In the genomic region with DNA sequence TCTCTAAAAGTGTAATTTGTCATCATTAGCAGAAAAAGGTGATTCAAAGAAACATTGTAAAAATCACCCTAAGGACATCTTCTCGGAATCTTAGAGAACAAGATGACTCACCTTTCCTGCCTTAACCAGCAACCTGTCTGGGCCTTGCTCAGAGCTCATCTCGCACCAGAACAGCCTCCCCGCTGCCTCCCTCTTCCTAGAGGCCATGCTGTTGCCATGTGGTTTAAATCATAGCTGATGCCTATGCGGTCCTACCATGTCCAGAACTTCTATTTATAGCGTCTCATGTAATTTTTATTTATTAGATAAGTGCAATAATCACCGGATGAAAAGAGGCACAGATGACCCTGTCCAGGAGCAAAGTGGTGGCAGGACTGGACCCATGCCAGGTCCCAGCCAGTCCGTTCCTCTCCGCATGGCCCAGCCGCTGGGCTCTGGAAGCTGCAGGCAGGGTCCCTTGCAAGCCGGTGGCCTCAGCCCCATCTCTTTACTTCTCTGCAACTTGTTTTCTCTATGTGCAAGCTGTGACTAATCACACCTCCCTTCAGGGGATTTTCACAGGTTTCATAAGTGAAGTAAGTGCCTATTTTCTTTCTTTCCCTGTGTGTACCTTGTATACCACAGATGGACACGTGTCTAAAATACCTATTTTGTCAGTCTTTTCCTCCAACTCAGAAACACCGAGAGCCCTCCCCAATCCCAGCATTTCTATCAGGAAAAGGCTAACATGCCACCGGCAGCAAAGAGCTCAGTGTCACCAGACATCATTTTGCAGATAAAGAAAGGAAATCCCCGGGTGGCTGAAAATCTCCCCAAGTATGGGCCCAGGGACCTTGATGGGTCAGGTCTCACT, we compare ENCODE assay signal across 8 cellular contexts. TPM values are rescaled to one million over a fixed set of nuclear protein-coding genes. Genes with fewer than 3 reads are reported as not detected.
DNase-seq lines count a peak whose midpoint lies in the region; ATAC-seq and TF ChIP-seq lines count a peak whose summit lies in the region.

No MANE protein-coding gene starts in this region.

- ATAC-seq in GM18508 (IDR thresholded peaks at IDR 0.05; ENCODE audit: insufficient read depth, unreplicated experiment) (peak; percentile 64), HG02763 (IDR thresholded peaks at IDR 0.05; ENCODE audit: unreplicated experiment) (peak; percentile 76)
- peak; percentile 72 to 75 for ATAC-seq in stimulated activated naive B cell treated with anti-CD40 and anti-IgM and Interleukin-4, amounts not matched to agents 10 μg/mL and 1 μg/mL and 100 μg/mL, for 72 hours (replicated peaks)

- intact Hi-C loops in dendritic cell treated with granulocyte-macrophage colony-stimulating factor and Interleukin-4, amounts not matched to agents 40 ng/mL and 50 ng/mL, for 4 days (cut with micrococcal nuclease): no loop called here

- H3K27ac Mint-ChIP-seq in T-helper 1 cell treated with Interleukin-12 subunit alpha and Interleukin-12 subunit beta and Interleukin-4 antibody, amounts not matched to agents 30 μg/mL and 1 μg/mL, for 36 hours: peak overlapping the region; percentile 100
- H3K27ac Mint-ChIP-seq in dendritic cell treated with granulocyte-macrophage colony-stimulating factor and Interleukin-4, amounts not matched to agents 40 ng/mL and 50 ng/mL, for 4 days: peak overlapping the region; percentile 93
- H3K27ac Mint-ChIP-seq in stimulated activated naive B cell treated with anti-CD40 and anti-IgM and Interleukin-4, amounts not matched to agents 10 μg/mL and 1 μg/mL and 100 μg/mL, for 72 hours: peak overlapping the region; percentile 99
- H3K27ac Mint-ChIP-seq in mesothelial cell of epicardium: no peak overlapping the region

- H3K36me3 Mint-ChIP-seq in T-helper 1 cell treated with Interleukin-12 subunit alpha and Interleukin-12 subunit beta and Interleukin-4 antibody, amounts not matched to agents 30 μg/mL and 1 μg/mL, for 36 hours (ENCODE audit: low read depth): peaks cover 21% of the 10 kb centered on the region
- H3K36me3 Mint-ChIP-seq in dendritic cell treated with granulocyte-macrophage colony-stimulating factor and Interleukin-4, amounts not matched to agents 40 ng/mL and 50 ng/mL, for 4 days (ENCODE audit: low read depth): no peaks in the 10 kb centered on the region
- peaks cover 5 to 19% of the 10 kb centered on the region in 2 donors for H3K36me3 Mint-ChIP-seq in stimulated activated naive B cell treated with anti-CD40 and anti-IgM and Interleukin-4, amounts not matched to agents 10 μg/mL and 1 μg/mL and 100 μg/mL, for 72 hours
- H3K36me3 Mint-ChIP-seq in mesothelial cell of epicardium: no peaks in the 10 kb centered on the region

- no peaks in the 10 kb centered on the region for H3K27me3 Mint-ChIP-seq in T-helper 1 cell treated with Interleukin-12 subunit alpha and Interleukin-12 subunit beta and Interleukin-4 antibody, amounts not matched to agents 30 μg/mL and 1 μg/mL, for 36 hours (ENCODE audit: low read depth)
- no peaks in the 10 kb centered on the region for H3K27me3 Mint-ChIP-seq in dendritic cell treated with granulocyte-macrophage colony-stimulating factor and Interleukin-4, amounts not matched to agents 40 ng/mL and 50 ng/mL, for 4 days
- H3K27me3 Mint-ChIP-seq in stimulated activated naive B cell treated with anti-CD40 and anti-IgM and Interleukin-4, amounts not matched to agents 10 μg/mL and 1 μg/mL and 100 μg/mL, for 72 hours: no peaks in the 10 kb centered on the region
- no peaks in the 10 kb centered on the region for H3K27me3 Mint-ChIP-seq in mesothelial cell of epicardium (ENCODE audit: low read depth)

- H3K9me3 Mint-ChIP-seq in T-helper 1 cell treated with Interleukin-12 subunit alpha and Interleukin-12 subunit beta and Interleukin-4 antibody, amounts not matched to agents 30 μg/mL and 1 μg/mL, for 36 hours: peaks cover 10% of the 10 kb centered on the region
- peaks cover 8% of the 10 kb centered on the region for H3K9me3 Mint-ChIP-seq in dendritic cell treated with granulocyte-macrophage colony-stimulating factor and Interleukin-4, amounts not matched to agents 40 ng/mL and 50 ng/mL, for 4 days
- peaks cover 11 to 12% of the 10 kb centered on the region in 2 donors for H3K9me3 Mint-ChIP-seq in stimulated activated naive B cell treated with anti-CD40 and anti-IgM and Interleukin-4, amounts not matched to agents 10 μg/mL and 1 μg/mL and 100 μg/mL, for 72 hours
- H3K9me3 Mint-ChIP-seq in mesothelial cell of epicardium: no peaks in the 10 kb centered on the region

- DNase-seq in stimulated activated naive B cell treated with anti-CD40 and anti-IgM and Interleukin-4, amounts not matched to agents 10 μg/mL and 1 μg/mL and 100 μg/mL, for 72 hours: peak; percentile 48
- DNase-seq in mesothelial cell of epicardium (ENCODE audit: low spot score in 2 of 2, unreplicated experiment in 2 of 2) (no peak), UCSD-AML1 (lab: John Stamatoyannopoulos, UW; ENCODE audit: unreplicated experiment) (no peak), nucleus accumbens (lab: John Stamatoyannopoulos, UW) (no peak)

- H3K4me3 Mint-ChIP-seq in T-helper 1 cell treated with Interleukin-12 subunit alpha and Interleukin-12 subunit beta and Interleukin-4 antibody, amounts not matched to agents 30 μg/mL and 1 μg/mL, for 36 hours: peak overlapping the region; percentile 75
- no peak overlapping the region for H3K4me3 Mint-ChIP-seq in dendritic cell treated with granulocyte-macrophage colony-stimulating factor and Interleukin-4, amounts not matched to agents 40 ng/mL and 50 ng/mL, for 4 days
- peak overlapping the region; percentile 74 to 76 for H3K4me3 Mint-ChIP-seq in stimulated activated naive B cell treated with anti-CD40 and anti-IgM and Interleukin-4, amounts not matched to agents 10 μg/mL and 1 μg/mL and 100 μg/mL, for 72 hours
- no peak overlapping the region for H3K4me3 Mint-ChIP-seq in mesothelial cell of epicardium

- TF ChIP-seq CTCF in mesothelial cell of epicardium (IDR thresholded peaks at IDR 0.05; ENCODE audit: unreplicated experiment): no peak

- peaks cover 76% of the 10 kb centered on the region for H3K4me1 Mint-ChIP-seq in T-helper 1 cell treated with Interleukin-12 subunit alpha and Interleukin-12 subunit beta and Interleukin-4 antibody, amounts not matched to agents 30 μg/mL and 1 μg/mL, for 36 hours (ENCODE audit: low read depth)
- peaks cover 72% of the 10 kb centered on the region for H3K4me1 Mint-ChIP-seq in dendritic cell treated with granulocyte-macrophage colony-stimulating factor and Interleukin-4, amounts not matched to agents 40 ng/mL and 50 ng/mL, for 4 days (ENCODE audit: low read depth)
- peaks cover 50 to 79% of the 10 kb centered on the region in 2 donors for H3K4me1 Mint-ChIP-seq in stimulated activated naive B cell treated with anti-CD40 and anti-IgM and Interleukin-4, amounts not matched to agents 10 μg/mL and 1 μg/mL and 100 μg/mL, for 72 hours
- peaks cover 38% of the 10 kb centered on the region for H3K4me1 Mint-ChIP-seq in mesothelial cell of epicardium

RNA-seq across cellular contexts. Expression of gene KLF6, which starts 27.1 kb away (rescaled TPM):
- 99.1 to 117 TPM (median 106 TPM) in 3 replicates for total RNA-seq in mesothelial cell of epicardium

Comparison
In these comparisons a context has a peak if more than half of its experiments do, and no peak if none do; other contexts are left out.
1. H3K4me3 Mint-ChIP-seq: peak in T-helper 1 cell treated with Interleukin-12 subunit alpha and Interleukin-12 subunit beta and Interleukin-4 antibody, amounts not matched to agents 30 μg/mL and 1 μg/mL, for 36 hours (single experiment) and stimulated activated naive B cell treated with anti-CD40 and anti-IgM and Interleukin-4, amounts not matched to agents 10 μg/mL and 1 μg/mL and 100 μg/mL, for 72 hours (2 of 2); none in dendritic cell treated with granulocyte-macrophage colony-stimulating factor and Interleukin-4, amounts not matched to agents 40 ng/mL and 50 ng/mL, for 4 days (single experiment) and mesothelial cell of epicardium (single experiment).
2. Peak in every context shown above with its lines, with median percentiles within 50 percentile points of each other: ATAC-seq.